In the genomic region with DNA sequence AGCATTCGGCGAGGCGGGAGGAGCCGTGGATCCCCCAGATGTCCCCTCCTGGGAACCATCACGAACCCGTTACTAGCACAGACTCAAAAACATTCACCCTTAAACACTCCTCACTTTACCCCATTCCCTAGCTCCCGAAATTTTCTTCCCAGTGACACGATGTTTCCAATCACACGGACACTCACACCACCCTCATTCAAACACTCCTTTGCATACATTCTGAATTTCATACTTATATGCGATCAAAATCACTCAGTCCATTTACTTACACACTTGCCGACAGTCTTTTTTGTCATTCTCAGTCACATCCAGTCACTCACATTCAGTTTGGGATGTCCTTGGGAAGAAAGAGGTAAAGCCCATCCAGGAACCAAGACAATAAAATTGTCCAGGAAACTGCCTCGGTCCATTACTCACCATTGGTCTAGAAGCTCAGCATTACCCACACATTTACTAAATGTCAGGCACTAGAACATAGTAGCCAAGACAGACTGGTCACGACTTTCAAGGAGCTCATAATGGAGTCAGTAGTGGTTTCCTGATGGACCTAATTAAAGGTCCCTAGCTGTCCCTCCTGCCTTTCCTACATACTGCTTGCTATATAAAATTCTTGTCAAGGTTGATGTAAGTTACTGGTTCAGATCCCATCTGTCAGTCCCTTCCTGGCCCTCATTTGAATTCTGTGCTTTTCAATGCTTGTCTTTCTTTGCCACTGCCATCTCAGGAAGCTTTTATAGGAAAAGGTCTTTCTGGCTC, we compare ENCODE assay signal across 9 cellular contexts. TPM values are rescaled to one million over a fixed set of nuclear protein-coding genes. Genes with fewer than 3 reads are reported as not detected.
DNase-seq lines count a peak whose midpoint lies in the region; ATAC-seq, FAIRE-seq and TF ChIP-seq lines count a peak whose summit lies in the region.
"Had no signal": no experiment of that assay in that cellular context is flagged by ENCODE, and none has a peak within 500 bp of the region (broad histone marks: within the 10 kb centered on the region; RNA-seq: fewer than 3 reads in every experiment).

No MANE protein-coding gene starts in this region.

- peak; percentile 15; the same call in 1 of the 2 replicates for ATAC-seq in HCT116
- ATAC-seq in activated naive CD4-positive, alpha-beta T cell treated with anti-CD3 and anti-CD28 coated beads, Interleukin-2, amount 50 U/mL, for 72 hours, result no peak

- RAD21 ChIA-PET in HCT116 (lab: Charles Lee; ENCODE audit: low non-redundant PET in 1 of 2, low total read pairs in 2 of 2, uncharacterized antibody in 2 of 2, unreplicated experiment in 2 of 2), result no interaction called here

- no peak for DNase-seq in BE2C
- no peak for DNase-seq in HCT116 (ENCODE audit: low read depth, low spot score)
- no peak for DNase-seq in activated naive CD4-positive, alpha-beta T cell treated with anti-CD3 and anti-CD28 coated beads, Interleukin-2, amount 50 U/mL, for 72 hours (ENCODE audit: low spot score in 2 of 2)
- DNase-seq in kidney, result no peak
- DNase-seq in suprapubic skin (ENCODE audit: low spot score in 2 of 2), result no peak
- DNase-seq in NCI-H146 (lab: John Stamatoyannopoulos, UW), result no peak
- no peak for DNase-seq in NCI-H2107 treated with DMSO at 0.1 percent for 48 hours (lab: John Stamatoyannopoulos, UW; ENCODE audit: unreplicated experiment)
- no peak for DNase-seq in activated CD4-positive, alpha-beta T cell treated with anti-CD3 and anti-CD28 coated beads, Interleukin-2, amount 50 U/mL, for 1 hour

- POLR2A ChIA-PET in HCT116 (lab: Charles Lee), result interaction anchor here (1.0 kb wide), 1 partner anchor 145 kb away, joined by 3 read pairs; no protein-coding TSS in a partner anchor

- H3K9me3 ChIP-seq in BE2C (no peaks in the 10 kb centered on the region), HCT116 (ENCODE audit: control insufficient read depth in 1 of 2, insufficient read depth in 1 of 2, low read depth in 1 of 2, low read length in 2 of 2) (no peaks in the 10 kb centered on the region), kidney (ENCODE audit: control insufficient read depth in 1 of 2, low read length in 2 of 2) (no peaks in the 10 kb centered on the region), suprapubic skin (no peaks in the 10 kb centered on the region)

- peak overlapping the region; percentile 89 for H3K9ac ChIP-seq in HCT116 (ENCODE audit: low read length)
- H3K9ac ChIP-seq in kidney (ENCODE audit: low read length in 2 of 2), result peak overlapping the region; percentile 84 to 95

- TF ChIP-seq RAD21 in HCT116 (IDR thresholded peaks at IDR 0.05; ENCODE audit: low read depth), result no peak

- no peak for TF ChIP-seq POLR2A in HCT116 (IDR thresholded peaks at IDR 0.05; ENCODE audit: borderline replicate concordance, extremely low read depth, insufficient read depth, insufficient read length)
- TF ChIP-seq POLR2A in suprapubic skin (IDR thresholded peaks at IDR 0.05), result no peak

- H3K79me2 ChIP-seq in HCT116 (ENCODE audit: insufficient read depth, low read length), result peaks cover 27% of the 10 kb centered on the region

- WGBS in suprapubic skin, result 5% methylated on average over 13 of the region's 13 CpGs

- H3K9me3 Mint-ChIP-seq in activated naive CD4-positive, alpha-beta T cell treated with anti-CD3 and anti-CD28 coated beads, Interleukin-2, amount 50 U/mL, for 72 hours, result no peaks in the 10 kb centered on the region

- H4K20me1 ChIP-seq in HCT116 (ENCODE audit: insufficient read depth), result no peaks in the 10 kb centered on the region

- no peaks in the 10 kb centered on the region for H3K9me2 ChIP-seq in HCT116 (ENCODE audit: insufficient read depth)

- no peaks in the 10 kb centered on the region for H3K27me3 ChIP-seq in BE2C
- no peaks in the 10 kb centered on the region for H3K27me3 ChIP-seq in HCT116 (ENCODE audit: insufficient read depth, low read length)
- no peaks in the 10 kb centered on the region for H3K27me3 ChIP-seq in suprapubic skin

- H3K27ac Mint-ChIP-seq in activated naive CD4-positive, alpha-beta T cell treated with anti-CD3 and anti-CD28 coated beads, Interleukin-2, amount 50 U/mL, for 72 hours, result peak overlapping the region; percentile 98

- no peak for TF ChIP-seq EP300 in suprapubic skin (IDR thresholded peaks at IDR 0.05)

- H3K4me2 ChIP-seq in HCT116 (ENCODE audit: low read length), result peak overlapping the region; percentile 91

- H3K4me3 ChIP-seq in BE2C (ENCODE audit: low read depth, low read length) (peak overlapping the region; percentile 91), HCT116 (replicated peaks in 1 of 2; ENCODE audit: low read depth in 1 of 2, low read length in 2 of 2) (peak overlapping the region; percentile 86 to 88), kidney (ENCODE audit: low read length in 2 of 2) (peak overlapping the region; percentile 92 to 95), suprapubic skin (peak overlapping the region; percentile 86)

- H3K4me1 ChIP-seq in BE2C, result 0 out of 2 replicates have a peak, but pooled peaks cover 4% of the 10 kb centered on the region
- H3K4me1 ChIP-seq in HCT116 (ENCODE audit: control insufficient read depth in 1 of 2, insufficient read depth in 2 of 2, low read length in 2 of 2), result peaks cover 7 to 19% of the 10 kb centered on the region in 2 experiments; a peak in 3 of 4 replicates
- peaks cover 17 to 34% of the 10 kb centered on the region in 2 donors for H3K4me1 ChIP-seq in kidney (ENCODE audit: control insufficient read depth in 1 of 2, insufficient read depth in 1 of 2, low read depth in 1 of 2, low read length in 2 of 2)
- peaks cover 54% of the 10 kb centered on the region for H3K4me1 ChIP-seq in suprapubic skin

- peaks cover 32 to 42% of the 10 kb centered on the region in 2 donors for H3K36me3 Mint-ChIP-seq in activated naive CD4-positive, alpha-beta T cell treated with anti-CD3 and anti-CD28 coated beads, Interleukin-2, amount 50 U/mL, for 72 hours

- TF ChIP-seq CTCF in BE2C (IDR thresholded peaks at IDR 0.05; ENCODE audit: low read depth, low read length), result no peak
- no peak for TF ChIP-seq CTCF in HCT116 (IDR thresholded peaks at IDR 0.05 in 2 of 3, conservative IDR thresholded peaks at IDR 0.05 in 1 of 3; ENCODE audit: borderline replicate concordance in 1 of 3, insufficient read depth in 1 of 3, low read depth in 2 of 3, low read length in 2 of 3)
- no peak for TF ChIP-seq CTCF in kidney (IDR thresholded peaks at IDR 0.05; ENCODE audit: borderline replicate concordance, extremely low read depth, insufficient read depth)
- no peak for TF ChIP-seq CTCF in suprapubic skin (IDR thresholded peaks at IDR 0.05)

- CTCF ChIA-PET in HCT116 (lab: Charles Lee), result interaction anchor here (0.6 kb wide), 1 partner anchor 70 kb away, joined by 3 read pairs; no protein-coding TSS in a partner anchor

- no peak overlapping the region for H2AFZ ChIP-seq in HCT116 (ENCODE audit: low read depth, low read length, poor library complexity, severe bottlenecking)

- BruUV-seq in HCT116 (replicated peaks; lab: Mats Ljungman, UMichigan), result TSS peak; percentile 77

- no peak for FAIRE-seq in kidney (lab: Jason Lieb, UNC)

- H3K36me3 ChIP-seq in BE2C (peaks cover 17% of the 10 kb centered on the region), HCT116 (ENCODE audit: control insufficient read depth in 1 of 2, insufficient read depth in 2 of 2, low read length in 2 of 2) (peaks cover 0 to 15% of the 10 kb centered on the region in 2 experiments; a peak in 3 of 4 replicates), kidney (ENCODE audit: control insufficient read depth in 1 of 2, insufficient read depth in 2 of 2, low read length in 2 of 2) (peaks cover 13 to 19% of the 10 kb centered on the region in 2 donors), suprapubic skin (peaks cover 43% of the 10 kb centered on the region)

- intact Hi-C loops in HCT116 (cut with micrococcal nuclease) (no loop called here), kidney (cut with DNase I) (no loop called here)

- H3K27ac ChIP-seq in HCT116 (ENCODE audit: low read depth, low read length), result peak overlapping the region; percentile 63
- peak overlapping the region; percentile 78 to 98 for H3K27ac ChIP-seq in kidney (ENCODE audit: low read depth in 2 of 2, low read length in 2 of 2)
- H3K27ac ChIP-seq in suprapubic skin, result peak overlapping the region; percentile 88

TF ChIP-seq in HCT116, 20 proteins besides CTCF, POLR2A, EP300 and RAD21 (continues in another document):
- TF ChIP-seq SIN3A (IDR thresholded peaks at IDR 0.05; ENCODE audit: low read depth), result no peak

RNA-seq across cellular contexts. Expression of a gene that starts 0.6 kb away (rescaled TPM):
- 238 TPM for polyA plus RNA-seq in BE2C (2012; ENCODE audit: insufficient read depth, insufficient read length, low read depth)
- total RNA-seq in HCT116 (2021; ENCODE audit: unreplicated experiment), result 37.5 TPM
- polyA plus RNA-seq in HCT116 (2012), result 43.5 and 45.4 TPM in 2 replicates
- 10 to 100 TPM; 62.5 to 70.3 TPM for total RNA-seq in activated naive CD4-positive, alpha-beta T cell treated with anti-CD3 and anti-CD28 coated beads, Interleukin-2, amount 50 U/mL, for 72 hours
- 89.9 TPM for total RNA-seq in kidney
- 71.2 TPM for polyA plus RNA-seq in kidney (ENCODE audit: insufficient read depth, low read depth, low replicate concordance)
- total RNA-seq in suprapubic skin, result 10 to 100 TPM; 30.7 to 85.0 (median 63.1) TPM

RNA-seq across cellular contexts. Expression of a gene that starts 0.8 kb away (rescaled TPM):
- polyA plus RNA-seq in BE2C (2012; ENCODE audit: insufficient read depth, insufficient read length, low read depth), result 167 TPM
- total RNA-seq in HCT116 (2021; ENCODE audit: unreplicated experiment) (28.4 TPM), kidney (33.9 TPM), suprapubic skin (10 to 100 TPM; 14.5 to 57.9 (median 27.3) TPM)
- 20.2 and 23.1 TPM in 2 replicates for polyA plus RNA-seq in HCT116 (2012)
- 10 to 100 TPM; 36.6 to 38.1 TPM for total RNA-seq in activated naive CD4-positive, alpha-beta T cell treated with anti-CD3 and anti-CD28 coated beads, Interleukin-2, amount 50 U/mL, for 72 hours
- 19.6 TPM for polyA plus RNA-seq in kidney (ENCODE audit: insufficient read depth, low read depth, low replicate concordance)

RNA-seq across cellular contexts. Expression of a gene that starts 7.9 kb away (rescaled TPM):
- polyA plus RNA-seq in BE2C (2012; ENCODE audit: insufficient read depth, insufficient read length, low read depth), result 143 TPM
- total RNA-seq in HCT116 (2021; ENCODE audit: unreplicated experiment) (41.7 TPM), kidney (31.3 TPM), suprapubic skin (10 to 100 TPM; 15.8 to 27.7 (median 17.6) TPM)
- polyA plus RNA-seq in HCT116 (2012), result 37.3 and 37.7 TPM in 2 replicates
- total RNA-seq in activated naive CD4-positive, alpha-beta T cell treated with anti-CD3 and anti-CD28 coated beads, Interleukin-2, amount 50 U/mL, for 72 hours, result 10 to 100 TPM; 29.3 to 55.0 TPM
- polyA plus RNA-seq in kidney (ENCODE audit: insufficient read depth, low read depth, low replicate concordance), result 52.4 TPM

RNA-seq across cellular contexts. Expression of a gene that starts 17.7 kb away (rescaled TPM):
- 3.6 TPM for polyA plus RNA-seq in BE2C (2012; ENCODE audit: insufficient read depth, insufficient read length, low read depth)
- total RNA-seq in HCT116 (2021; ENCODE audit: unreplicated experiment), result 6.0 TPM
- 6.8 and 9.1 TPM in 2 replicates for polyA plus RNA-seq in HCT116 (2012)
- 10 to 100 TPM; 13.0 to 14.8 TPM for total RNA-seq in activated naive CD4-positive, alpha-beta T cell treated with anti-CD3 and anti-CD28 coated beads, Interleukin-2, amount 50 U/mL, for 72 hours
- total RNA-seq in kidney, result 22.6 TPM
- 48.8 TPM for polyA plus RNA-seq in kidney (ENCODE audit: insufficient read depth, low read depth, low replicate concordance)
- total RNA-seq in suprapubic skin, result 10 to 100 TPM; 19.2 to 46.1 (median 30.3) TPM
- total RNA-seq: HT1080 had no signal
